In genomic region chr5:54526604-54527359, GRCh38 we compare ENCODE assay signal across 19 cellular contexts. TPM values are rescaled to one million over a fixed set of nuclear protein-coding genes. Genes with fewer than 3 reads are reported as not detected.
DNase-seq lines count a peak whose midpoint lies in the region; ATAC-seq and TF ChIP-seq lines count a peak whose summit lies in the region.
"Had no signal": no experiment of that assay in that cellular context is flagged by ENCODE, and none has a peak within 500 bp of the region (broad histone marks: within the 10 kb centered on the region; RNA-seq: fewer than 3 reads in every experiment).

No MANE protein-coding gene starts in this region.

- H3K36me3 ChIP-seq in left ventricle myocardium inferior (no peaks in the 10 kb centered on the region), right atrium auricular region (no peaks in the 10 kb centered on the region), psoas muscle (ENCODE audit: insufficient read depth in 1 of 2, low read depth in 1 of 2) (no peaks in the 10 kb centered on the region), prostate gland (no peaks in the 10 kb centered on the region), suprapubic skin (no peaks in the 10 kb centered on the region)
- H3K36me3 ChIP-seq: Peyer's patch had no signal

- H3K27ac ChIP-seq in left ventricle myocardium inferior (replicated peaks) (peak overlapping the region; percentile 75), right atrium auricular region (no peak overlapping the region), coronary artery (peak overlapping the region; percentile 37 to 55), psoas muscle (no peak overlapping the region), prostate gland (no peak overlapping the region), suprapubic skin (no peak overlapping the region)
- H3K27ac ChIP-seq: C4-2B had no signal

- TF ChIP-seq CTCF in left ventricle myocardium inferior (IDR thresholded peaks at IDR 0.05; ENCODE audit: borderline replicate concordance), result no peak
- TF ChIP-seq CTCF in right atrium auricular region (IDR thresholded peaks at IDR 0.05), result no peak
- TF ChIP-seq CTCF in coronary artery (IDR thresholded peaks at IDR 0.05), result no peak
- no peak for TF ChIP-seq CTCF in psoas muscle (IDR thresholded peaks at IDR 0.05)
- TF ChIP-seq CTCF in prostate gland (IDR thresholded peaks at IDR 0.05), result no peak
- TF ChIP-seq CTCF in suprapubic skin (IDR thresholded peaks at IDR 0.05), result no peak

- intact Hi-C loops in left ventricle myocardium inferior (cut with micrococcal nuclease) (loop anchor here (10.0 kb wide), 1 partner anchor 128 kb away; no protein-coding TSS in a partner anchor), psoas muscle (cut with DNase I) (no loop called here), prostate gland (cut with DNase I) (loop anchor here (5.0 to 10.0 kb wide), 2 partner anchors 138 to 296 kb away; no protein-coding TSS in a partner anchor)

- TF ChIP-seq EP300 in suprapubic skin (IDR thresholded peaks at IDR 0.05), result no peak

- H3K4me3 ChIP-seq in left ventricle myocardium inferior (no peak overlapping the region), right atrium auricular region (no peak overlapping the region), coronary artery (peak overlapping the region; percentile 2), psoas muscle (no peak overlapping the region), prostate gland (no peak overlapping the region), suprapubic skin (no peak overlapping the region)
- H3K4me3 ChIP-seq: GM23338, MG63, Peyer's patch had no signal

- H3K4me1 ChIP-seq in left ventricle myocardium inferior (peaks cover 99% of the 10 kb centered on the region), right atrium auricular region (peaks cover 0 to 78% of the 10 kb centered on the region in 2 donors), psoas muscle (peaks cover 81% of the 10 kb centered on the region), prostate gland (replicated peaks) (no peaks in the 10 kb centered on the region), suprapubic skin (peaks cover 82% of the 10 kb centered on the region)

- ATAC-seq in psoas muscle, result peak in 3 of 4 donors; percentile 39 to 48 (median 44)
- ATAC-seq: GM23338, HCT116 had no signal

- TF ChIP-seq POLR2A in prostate gland (IDR thresholded peaks at IDR 0.05) (no peak), suprapubic skin (IDR thresholded peaks at IDR 0.05) (no peak)

- DNase-seq in left ventricle myocardium inferior (no peak), right atrium auricular region (ENCODE audit: low spot score) (no peak), coronary artery (ENCODE audit: low spot score) (peak; percentile 67), psoas muscle (no peak), prostate gland (ENCODE audit: low spot score) (no peak), Ammon's horn (ENCODE audit: low spot score) (no peak), OCI-M2 (lab: John Stamatoyannopoulos, UW; ENCODE audit: unreplicated experiment) (no peak), suprapubic skin (ENCODE audit: low spot score in 2 of 2) (no peak)
- DNase-seq: KG1, MG63, NCI-H1092, NCI-H146, NCI-H2081, NCI-H510A treated with DMSO at 0.1 percent for 48 hours, Peyer's patch, SHP77 treated with DMSO at 0.1 percent for 48 hours had no signal

- H3K27me3 ChIP-seq in left ventricle myocardium inferior (ENCODE audit: low read depth) (no peaks in the 10 kb centered on the region), right atrium auricular region (no peaks in the 10 kb centered on the region), psoas muscle (ENCODE audit: insufficient read depth in 3 of 3, low read length in 2 of 3) (no peaks in the 10 kb centered on the region), prostate gland (replicated peaks; ENCODE audit: insufficient read depth) (no peaks in the 10 kb centered on the region), suprapubic skin (no peaks in the 10 kb centered on the region)
- H3K27me3 ChIP-seq: MG63, Peyer's patch had no signal

- 57 to 73% (median 63%) methylated on average over 8 of the region's 8 CpGs for WGBS in psoas muscle, 3 donors
- 87% methylated on average over 8 of the region's 8 CpGs for WGBS in prostate gland
- WGBS in suprapubic skin, result 76% methylated on average over 8 of the region's 8 CpGs

- no peaks in the 10 kb centered on the region for H3K9me3 ChIP-seq in left ventricle myocardium inferior (replicated peaks)
- no peaks in the 10 kb centered on the region for H3K9me3 ChIP-seq in right atrium auricular region
- no peaks in the 10 kb centered on the region for H3K9me3 ChIP-seq in psoas muscle
- H3K9me3 ChIP-seq in prostate gland, result no peaks in the 10 kb centered on the region
- no peaks in the 10 kb centered on the region for H3K9me3 ChIP-seq in suprapubic skin
- H3K9me3 ChIP-seq: MG63, Peyer's patch had no signal

RNA-seq across cellular contexts. Expression of gene SNX18, which starts 9.2 kb away (rescaled TPM):
- total RNA-seq in left ventricle myocardium inferior, result 28.7 TPM
- total RNA-seq in right atrium auricular region, result 10 to 100 TPM; 15.8 to 22.2 TPM
- total RNA-seq in psoas muscle, result 10 to 100 TPM in 3 of 4 donors, 1 to 10 TPM in 1; 9.1 to 13.0 (median 10.7) TPM
- polyA plus RNA-seq in psoas muscle, result 1 to 10 TPM; 3.9 to 6.9 (median 4.5) TPM
- total RNA-seq in prostate gland, result 10 to 100 TPM; 26.3 to 80.4 TPM
- total RNA-seq in suprapubic skin, result 10 to 100 TPM; 17.9 to 43.2 (median 24.4) TPM

Comparison
In these comparisons a context has a peak if more than half of its experiments do, and no peak if none do; other contexts are left out.
1. H3K27ac ChIP-seq: peak in left ventricle myocardium inferior (single experiment) and coronary artery (2 of 2); none in right atrium auricular region (0 of 2), psoas muscle (single experiment), prostate gland (0 of 2) and suprapubic skin (single experiment).
2. intact Hi-C loops: an anchor here in left ventricle myocardium inferior (10.0 kb wide) and prostate gland (5.0 to 10.0 kb wide); none called in psoas muscle.